Comparison of ENCODE assay signal across 13 cellular contexts in genomic region chr2:26352892-26353291, GRCh38. TPM values are rescaled to one million over a fixed set of nuclear protein-coding genes. Genes with fewer than 3 reads are reported as not detected.
DNase-seq lines count a peak whose midpoint lies in the region; ATAC-seq, FAIRE-seq and TF ChIP-seq lines count a peak whose summit lies in the region.
"Had no signal": no experiment of that assay in that cellular context is flagged by ENCODE, and none has a peak within 500 bp of the region (broad histone marks: within the 10 kb centered on the region; RNA-seq: fewer than 3 reads in every experiment).

No MANE protein-coding gene starts in this region.

- no peaks in the 10 kb centered on the region for H3K9me3 ChIP-seq in A549
- no peaks in the 10 kb centered on the region for H3K9me3 ChIP-seq in HCT116 (ENCODE audit: control insufficient read depth in 1 of 2, insufficient read depth in 1 of 2, low read depth in 1 of 2, low read length in 2 of 2)
- no peaks in the 10 kb centered on the region for H3K9me3 ChIP-seq in esophagus muscularis mucosa
- H3K9me3 ChIP-seq in CD8-positive, alpha-beta memory T cell (ENCODE audit: low read length), result no peaks in the 10 kb centered on the region

- 43% methylated on average over 1 of the region's 1 CpG for whole genome bisulfite sequencing in A549 (ENCODE audit: missing lambda C conversion rate)
- 82% methylated on average over 1 of the region's 1 CpG for WGBS in esophagus muscularis mucosa

- H3K27me3 ChIP-seq in HCT116 (ENCODE audit: insufficient read depth, low read length) (no peaks in the 10 kb centered on the region), esophagus muscularis mucosa (no peaks in the 10 kb centered on the region)
- H3K27me3 ChIP-seq in CD8-positive, alpha-beta memory T cell (ENCODE audit: insufficient read depth, low read length, poor library complexity, severe bottlenecking), result no peaks in the 10 kb centered on the region

- H3K27me3 Mint-ChIP-seq in CD8-positive, alpha-beta memory T cell, result no peaks in the 10 kb centered on the region
- H3K27me3 Mint-ChIP-seq: natural killer cell treated with Interleukin-12 subunit alpha and Interleukin-12 subunit beta and Interleukin-15 and Interleukin-18, amount 100 ng/mL, for 72 hours had no signal

- peak overlapping the region in 1 of 2 experiments; percentile 17; a peak in 1 of 6 replicates for H3K27ac ChIP-seq in A549
- H3K27ac ChIP-seq in HCT116 (ENCODE audit: low read depth, low read length), result no peak overlapping the region
- H3K27ac ChIP-seq in esophagus muscularis mucosa (replicated peaks in 1 of 4), result no peak overlapping the region
- H3K27ac ChIP-seq in CD8-positive, alpha-beta memory T cell (ENCODE audit: low read depth, low read length), result no peak overlapping the region

- intact Hi-C loops in HCT116 (cut with micrococcal nuclease) (no loop called here), esophagus muscularis mucosa (cut with DNase I) (no loop called here)

- H2AFZ ChIP-seq in HCT116 (ENCODE audit: low read depth, low read length, poor library complexity, severe bottlenecking), result no peak overlapping the region

- BruUV-seq in HCT116 (replicated peaks; lab: Mats Ljungman, UMichigan), result no TSS peak

- no peak for FAIRE-seq in A549 (lab: Jason Lieb, UNC)

- RAD21 ChIA-PET in HCT116 (lab: Charles Lee; ENCODE audit: low non-redundant PET in 1 of 2, low total read pairs in 2 of 2, uncharacterized antibody in 2 of 2, unreplicated experiment in 2 of 2), result no interaction called here

- no peak overlapping the region for H3K9ac ChIP-seq in HCT116 (ENCODE audit: low read length)

- no peak for TF ChIP-seq POLR2A in A549 (IDR thresholded peaks at IDR 0.05; ENCODE audit: low read length)
- TF ChIP-seq POLR2A in HCT116 (IDR thresholded peaks at IDR 0.05; ENCODE audit: borderline replicate concordance, extremely low read depth, insufficient read depth, insufficient read length), result no peak
- TF ChIP-seq POLR2A in esophagus muscularis mucosa (IDR thresholded peaks at IDR 0.05; ENCODE audit: low read depth), result no peak

- H4K20me1 ChIP-seq in HCT116 (ENCODE audit: insufficient read depth), result peaks cover 4% of the 10 kb centered on the region; the same call in 1 of the 2 replicates

- no peak for TF ChIP-seq CTCF in A549 (IDR thresholded peaks at IDR 0.05)
- TF ChIP-seq CTCF in HCT116 (IDR thresholded peaks at IDR 0.05 in 2 of 3, conservative IDR thresholded peaks at IDR 0.05 in 1 of 3; ENCODE audit: borderline replicate concordance in 1 of 3, insufficient read depth in 1 of 3, low read depth in 2 of 3, low read length in 2 of 3), result no peak
- no peak for TF ChIP-seq CTCF in foreskin fibroblast (IDR thresholded peaks at IDR 0.05; ENCODE audit: low read depth, low read length)
- no peak for TF ChIP-seq CTCF in esophagus muscularis mucosa (IDR thresholded peaks at IDR 0.05)

- DNase-seq in A549 (ENCODE audit: low read depth in 1 of 2, low spot score in 1 of 2) (peak in 1 of 2 experiments; percentile 37), HCT116 (ENCODE audit: low read depth, low spot score) (peak; percentile 63), activated T-cell treated with anti-CD3 and anti-CD28 coated beads for 4 hours (peak; percentile 26), foreskin fibroblast (peak; percentile 15 to 47), LoVo (ENCODE audit: low spot score) (no peak), SIG-M5 (lab: John Stamatoyannopoulos, UW) (no peak), esophagus muscularis mucosa (ENCODE audit: extremely low spot score) (no peak)
- no peak for DNase-seq in CD8-positive, alpha-beta memory T cell
- DNase-seq: endodermal cell; NCI-H1048; NK-92 treated with Interleukin-12 subunit alpha and Interleukin-12 subunit beta, amount 100 ng/mL, for 24 hours had no signal

- CTCF ChIA-PET in A549 (lab: Yijun Ruan, JAX), result interaction anchor here (1.1 to 2.6 kb wide), 2 partner anchors 23 to 150 kb away, joined by 3 to 7 read pairs; no protein-coding TSS in a partner anchor
- CTCF ChIA-PET in HCT116 (lab: Charles Lee), result no interaction called here
- CTCF ChIA-PET in CD8-positive, alpha-beta memory T cell (lab: Charles Lee), result interaction anchor here (1.5 kb wide), 1 partner anchor 9 kb away, joined by 3 read pairs; no protein-coding TSS in a partner anchor

- TF ChIP-seq EP300 in A549 (IDR thresholded peaks at IDR 0.05) (no peak), esophagus muscularis mucosa (IDR thresholded peaks at IDR 0.05) (no peak)

- H3K4me1 Mint-ChIP-seq in CD8-positive, alpha-beta memory T cell, result peaks cover 30 to 76% (median 64%) of the 10 kb centered on the region in 3 donors

- H3K4me3 Mint-ChIP-seq in CD8-positive, alpha-beta memory T cell, result no peak overlapping the region
- H3K4me3 Mint-ChIP-seq: endodermal cell; natural killer cell treated with Interleukin-12 subunit alpha and Interleukin-12 subunit beta and Interleukin-15 and Interleukin-18, amount 100 ng/mL, for 72 hours had no signal

- ATAC-seq in A549, result peak; percentile 45 to 47; a peak in 2 of 6 replicates
- peak; percentile 75 for ATAC-seq in HCT116

- no peak overlapping the region for H3K4me3 ChIP-seq in A549
- no peak overlapping the region for H3K4me3 ChIP-seq in HCT116 (replicated peaks in 1 of 2; ENCODE audit: low read depth in 1 of 2, low read length in 2 of 2)
- H3K4me3 ChIP-seq in foreskin fibroblast (ENCODE audit: low read depth in 1 of 2, low read length in 2 of 2), result no peak overlapping the region
- no peak overlapping the region for H3K4me3 ChIP-seq in esophagus muscularis mucosa
- H3K4me3 ChIP-seq in CD8-positive, alpha-beta memory T cell (ENCODE audit: low read length), result no peak overlapping the region

- POLR2A ChIA-PET in A549 (lab: Yijun Ruan, JAX) (interaction anchor here (0.6 kb wide), 1 partner anchor 708 kb away, joined by 3 read pairs; no protein-coding TSS in a partner anchor), HCT116 (lab: Charles Lee) (interaction anchor here (1.6 kb wide), 1 partner anchor 108 kb away, joined by 3 read pairs; the partner anchor contains the start of genes HADHA and HADHB)
- POLR2A ChIA-PET in CD8-positive, alpha-beta memory T cell (lab: Charles Lee), result no interaction called here

- H3K79me2 ChIP-seq in HCT116 (ENCODE audit: insufficient read depth, low read length), result peaks cover 100% of the 10 kb centered on the region

- no peak for TF ChIP-seq RAD21 in A549 (conservative IDR thresholded peaks at IDR 0.05 in 1 of 2, IDR thresholded peaks at IDR 0.05 in 1 of 2)
- no peak for TF ChIP-seq RAD21 in HCT116 (IDR thresholded peaks at IDR 0.05; ENCODE audit: low read depth)

- H3K9me3 Mint-ChIP-seq in CD8-positive, alpha-beta memory T cell, result no peaks in the 10 kb centered on the region
- H3K9me3 Mint-ChIP-seq: natural killer cell treated with Interleukin-12 subunit alpha and Interleukin-12 subunit beta and Interleukin-15 and Interleukin-18, amount 100 ng/mL, for 72 hours had no signal

- H3K4me1 ChIP-seq in A549 (peaks cover 54% of the 10 kb centered on the region), HCT116 (ENCODE audit: control insufficient read depth in 1 of 2, insufficient read depth in 2 of 2, low read length in 2 of 2) (peaks cover 31 to 65% of the 10 kb centered on the region in 2 experiments), esophagus muscularis mucosa (peaks cover 0 to 14% (median 11%) of the 10 kb centered on the region in 4 donors)
- peaks cover 14% of the 10 kb centered on the region for H3K4me1 ChIP-seq in CD8-positive, alpha-beta memory T cell (ENCODE audit: insufficient read depth, low read length)

- no peaks in the 10 kb centered on the region for H3K9me2 ChIP-seq in HCT116 (ENCODE audit: insufficient read depth)

- H3K36me3 ChIP-seq in HCT116 (ENCODE audit: control insufficient read depth in 1 of 2, insufficient read depth in 2 of 2, low read length in 2 of 2) (no peaks in the 10 kb centered on the region), esophagus muscularis mucosa (peaks cover 0 to under 1% (median 0%) of the 10 kb centered on the region in 4 donors)
- no peaks in the 10 kb centered on the region for H3K36me3 ChIP-seq in CD8-positive, alpha-beta memory T cell (ENCODE audit: insufficient read depth, low read length)

- peak overlapping the region; percentile 5; the same call in 1 of the 3 replicates for H3K4me2 ChIP-seq in A549
- peak overlapping the region; percentile 64 for H3K4me2 ChIP-seq in HCT116 (ENCODE audit: low read length)

- peaks cover 0 to 19% (median 5%) of the 10 kb centered on the region in 3 donors for H3K36me3 Mint-ChIP-seq in CD8-positive, alpha-beta memory T cell

- peak overlapping the region in 3 of 8 donors; percentile 18 to 66 (median 25) for H3K27ac Mint-ChIP-seq in CD8-positive, alpha-beta memory T cell
- H3K27ac Mint-ChIP-seq: endodermal cell; natural killer cell treated with Interleukin-12 subunit alpha and Interleukin-12 subunit beta and Interleukin-15 and Interleukin-18, amount 100 ng/mL, for 72 hours had no signal

RNA-seq across cellular contexts. Expression of gene ADGRF3, which starts 6.3 kb away (rescaled TPM):
- polyA plus RNA-seq in A549 (2011; rRNA removed), result 0.21 and 0.22 TPM in 2 replicates
- 0.05 TPM in 2 replicates for polyA plus RNA-seq in A549 (2012; cell fraction: cytosol; rRNA removed)
- 0.36 and 0.50 TPM in 2 replicates for polyA plus RNA-seq in A549 (2012; cell fraction: nucleus; rRNA removed)
- 0.12 to 0.80 TPM (median 0.38 TPM) in 3 replicates for polyA plus RNA-seq in A549 (2017; fragmentation: RNase III; extraction: RNeasy Plus Mini Kit Qiagen cat#74134 plus additional on column Dnase treatment)
- polyA minus RNA-seq in A549 (2011; rRNA and poly(A)+ RNA removed), result 0.15 and 0.29 TPM in 2 replicates
- not detected for total RNA-seq in HCT116 (2021; ENCODE audit: unreplicated experiment)
- polyA plus RNA-seq in HCT116 (2012), result 0.01 and 0.12 TPM in 2 replicates
- total RNA-seq in esophagus muscularis mucosa, result not detected
- 1 to 10 TPM; 2.6 to 4.0 TPM for total RNA-seq in CD8-positive, alpha-beta memory T cell
- 0.43 TPM for polyA plus RNA-seq in CD8-positive, alpha-beta memory T cell
- total RNA-seq: subcutaneous adipose tissue had no signal

RNA-seq across cellular contexts. Expression of gene SELENOI, which starts 6.9 kb away (rescaled TPM):
- polyA plus RNA-seq in A549 (2011; rRNA removed) (30.5 and 38.7 TPM in 2 replicates), A549 (2017; fragmentation: RNase III; extraction: RNeasy Plus Mini Kit Qiagen cat#74134 plus additional on column Dnase treatment) (16.4 to 18.2 TPM (median 17.9 TPM) in 3 replicates)
- 6.1 and 6.9 TPM in 2 replicates for polyA plus RNA-seq in A549 (2012; cell fraction: cytosol; rRNA removed)
- 11.9 and 14.7 TPM in 2 replicates for polyA plus RNA-seq in A549 (2012; cell fraction: nucleus; rRNA removed)
- 120 and 161 TPM in 2 replicates for polyA minus RNA-seq in A549 (2011; rRNA and poly(A)+ RNA removed)
- total RNA-seq in HCT116 (2021; ENCODE audit: unreplicated experiment) (63.3 TPM), esophagus muscularis mucosa (10 to 100 TPM in 2 of 4 donors, 1 to 10 TPM in 2; 6.4 to 11.2 (median 9.3) TPM)
- 7.1 and 12.0 TPM in 2 replicates for polyA plus RNA-seq in HCT116 (2012)
- 10 to 100 TPM; 58.4 to 61.9 TPM for total RNA-seq in CD8-positive, alpha-beta memory T cell
- polyA plus RNA-seq in CD8-positive, alpha-beta memory T cell, result 3.2 TPM

RNA-seq across cellular contexts. Expression of gene DRC1, which starts 48.8 kb away (rescaled TPM):
- polyA plus RNA-seq in A549 (2011; rRNA removed) (0.16 and 0.39 TPM in 2 replicates), A549 (2017; fragmentation: RNase III; extraction: RNeasy Plus Mini Kit Qiagen cat#74134 plus additional on column Dnase treatment) (0.05 to 0.21 TPM (median 0.07 TPM) in 3 replicates)
- 0.05 and 0.11 TPM in 2 replicates for polyA plus RNA-seq in A549 (2012; cell fraction: cytosol; rRNA removed)
- polyA plus RNA-seq in A549 (2012; cell fraction: nucleus; rRNA removed), result 0.06 and 0.12 TPM in 2 replicates
- polyA minus RNA-seq in A549 (2011; rRNA and poly(A)+ RNA removed), result not detected in 2 replicates
- total RNA-seq in HCT116 (2021; ENCODE audit: unreplicated experiment) (not detected), esophagus muscularis mucosa (under 1 TPM in 1 of 4 donors, not detected in 3; 0.45 TPM)
- polyA plus RNA-seq in HCT116 (2012), result not detected in 2 replicates
- not detected for total RNA-seq in CD8-positive, alpha-beta memory T cell
- not detected for polyA plus RNA-seq in CD8-positive, alpha-beta memory T cell
- total RNA-seq: natural killer cell treated with Interleukin-12 subunit alpha and Interleukin-12 subunit beta and Interleukin-15 and Interleukin-18, amount 100 ng/mL, for 72 hours; subcutaneous adipose tissue had no signal

Comparison
In these comparisons a context has a peak if more than half of its experiments do, and no peak if none do; other contexts are left out.
1. DNase-seq: peak in HCT116 (single experiment), activated T-cell treated with anti-CD3 and anti-CD28 coated beads for 4 hours (single experiment) and foreskin fibroblast (2 of 2); none in LoVo (single experiment), SIG-M5 (single experiment), esophagus muscularis mucosa (single experiment) and CD8-positive, alpha-beta memory T cell (0 of 5).